9 cellular contexts compared by ENCODE assay signal in genomic region chr10:45418417-45418858, GRCh38. TPM values are rescaled to one million over a fixed set of nuclear protein-coding genes. Genes with fewer than 3 reads are reported as not detected.
A peak's percentile ranks its signal among the peaks of the same experiment; 100 is the strongest.
DNase-seq lines count a peak whose midpoint lies in the region; ATAC-seq and TF ChIP-seq lines count a peak whose summit lies in the region.
"Had no signal": no experiment of that assay in that cellular context is flagged by ENCODE, and none has a peak within 500 bp of the region (broad histone marks: within the 10 kb centered on the region; RNA-seq: fewer than 3 reads in every experiment).

No MANE protein-coding gene starts in this region.

- H3K27ac ChIP-seq in Peyer's patch (peak overlapping the region; percentile 74 to 88 (median 84)), sigmoid colon (peak overlapping the region; percentile 71 to 90 (median 86))
- H3K27ac ChIP-seq: epithelial cell of prostate had no signal

- TF ChIP-seq CTCF in GM12865 (IDR thresholded peaks at IDR 0.05; ENCODE audit: insufficient read depth, low read depth, low read length, missing control alignments) = no peak
- no peak for TF ChIP-seq CTCF in Peyer's patch (IDR thresholded peaks at IDR 0.05)
- TF ChIP-seq CTCF in fibroblast of the aortic adventitia (IDR thresholded peaks at IDR 0.05; ENCODE audit: insufficient read depth, low read length) = no peak
- no peak for TF ChIP-seq CTCF in sigmoid colon (IDR thresholded peaks at IDR 0.05)

- no peaks in the 10 kb centered on the region for H3K27me3 ChIP-seq in Peyer's patch
- no peaks in the 10 kb centered on the region for H3K27me3 ChIP-seq in sigmoid colon

- 55 to 59% methylated on average over 15 of the region's 15 CpGs for WGBS in sigmoid colon, 2 donors

- DNase-seq in GM12865 (ENCODE audit: low read depth) (no peak), Peyer's patch (no peak), fibroblast of the aortic adventitia (ENCODE audit: low read depth) (no peak), sigmoid colon (no peak), DMS 273 (lab: John Stamatoyannopoulos, UW; ENCODE audit: unreplicated experiment) (no peak)
- no peak for DNase-seq in stimulated activated CD4-positive, alpha-beta T cell treated with anti-CD3 and anti-CD28 coated beads, Interleukin-2, amount 100 ng/mL, for 24 hours

- peak overlapping the region; percentile 86 for H3K4me3 ChIP-seq in GM12865 (ENCODE audit: low read depth, low read length)
- peak overlapping the region; percentile 46 to 58 (median 53) for H3K4me3 ChIP-seq in Peyer's patch
- peak overlapping the region; percentile 56 for H3K4me3 ChIP-seq in fibroblast of the aortic adventitia (ENCODE audit: low read depth, low read length)
- H3K4me3 ChIP-seq in sigmoid colon = peak overlapping the region; percentile 37 to 65 (median 54)

- TF ChIP-seq EP300 in sigmoid colon (IDR thresholded peaks at IDR 0.05) = no peak

- intact Hi-C loops in sigmoid colon (cut with DNase I) = no loop called here

- no peak for ATAC-seq in GM21526 (IDR thresholded peaks at IDR 0.05; ENCODE audit: low FRiP score, unreplicated experiment)
- ATAC-seq in HG02852 (IDR thresholded peaks at IDR 0.05; ENCODE audit: unreplicated experiment) = no peak

- H3K9me3 ChIP-seq in Peyer's patch = no peaks in the 10 kb centered on the region
- H3K9me3 ChIP-seq in sigmoid colon = no peaks in the 10 kb centered on the region

- H3K36me3 ChIP-seq in Peyer's patch (no peaks in the 10 kb centered on the region), sigmoid colon (no peaks in the 10 kb centered on the region)

- H3K4me1 ChIP-seq in Peyer's patch = peaks cover 0 to 28% (median 15%) of the 10 kb centered on the region in 4 donors
- H3K4me1 ChIP-seq in sigmoid colon = peaks cover 0 to 24% (median 17%) of the 10 kb centered on the region in 4 donors

- TF ChIP-seq POLR2A in Peyer's patch (IDR thresholded peaks at IDR 0.05) = no peak
- no peak for TF ChIP-seq POLR2A in sigmoid colon (IDR thresholded peaks at IDR 0.05)

RNA-seq across cellular contexts. Expression of gene ALOX5, which starts 44.4 kb away (rescaled TPM):
- total RNA-seq in Peyer's patch = 100 to 1,000 TPM in 1 of 4 donors, 10 to 100 TPM in 3; 24.0 to 187 (median 31.6) TPM
- total RNA-seq in fibroblast of the aortic adventitia (ENCODE audit: low replicate concordance) = not detected in 2 replicates
- 10 to 100 TPM; 18.8 to 31.9 (median 24.2) TPM for total RNA-seq in sigmoid colon
- polyA plus RNA-seq in sigmoid colon = 10 to 100 TPM in 1 of 3 donors, 1 to 10 TPM in 2; 7.2 to 24.2 (median 8.4) TPM

Comparison
In these comparisons a context has a peak if more than half of its experiments do, and no peak if none do; other contexts are left out.
1. RNA of gene ALOX5, which starts 44.4 kb away (total RNA-seq): 24.0 to 187 TPM in Peyer's patch and 18.8 to 31.9 TPM in sigmoid colon; not detected in fibroblast of the aortic adventitia; every median in the first group is over 10 times any median in the second.
2. Peak in every context shown above with its lines, with median percentiles within 50 percentile points of each other: H3K4me3 ChIP-seq.